ENCODE assay signal across 7 cellular contexts in genomic region chr2:160652236-160652635, GRCh38.
DNase-seq lines count a peak whose midpoint lies in the region; ATAC-seq lines count a peak whose summit lies in the region.

No MANE protein-coding gene starts in this region.

- H3K27me3 Mint-ChIP-seq in activated CD4-positive, alpha-beta T cell treated with anti-CD3 and anti-CD28 coated beads, Interleukin-2, amount 10 ng/mL, durations not matched to agents 7 days and 5 days, result peaks cover 5% of the 10 kb centered on the region

- peak; percentile 84 for DNase-seq in activated CD4-positive, alpha-beta T cell treated with anti-CD3 and anti-CD28 coated beads, Interleukin-2, amount 10 ng/mL, durations not matched to agents 7 days and 5 days
- DNase-seq in stimulated activated CD4-positive, alpha-beta T cell treated with anti-CD3 and anti-CD28 coated beads, TNF-alpha, amount 100 ng/mL, for 4 hours (ENCODE audit: low read depth in 3 of 3), result peak; percentile 11 to 26 (median 21)
- no peak for DNase-seq in T1000 (lab: John Stamatoyannopoulos, UW)

- no peak overlapping the region for H3K4me3 Mint-ChIP-seq in activated CD4-positive, alpha-beta T cell treated with anti-CD3 and anti-CD28 coated beads, Interleukin-2, amount 10 ng/mL, durations not matched to agents 7 days and 5 days

- CTCF ChIA-PET in activated CD4-positive, alpha-beta T cell treated with anti-CD3 and anti-CD28 coated beads, Interleukin-2, amount 10 ng/mL, durations not matched to agents 7 days and 5 days (lab: Charles Lee), result no interaction called here

- POLR2A ChIA-PET in activated CD4-positive, alpha-beta T cell treated with anti-CD3 and anti-CD28 coated beads, Interleukin-2, amount 10 ng/mL, durations not matched to agents 7 days and 5 days (lab: Charles Lee), result no interaction called here

- no peaks in the 10 kb centered on the region for H3K36me3 Mint-ChIP-seq in activated CD4-positive, alpha-beta T cell treated with anti-CD3 and anti-CD28 coated beads, Interleukin-2, amount 10 ng/mL, durations not matched to agents 7 days and 5 days (ENCODE audit: low read depth)

- peaks cover 27% of the 10 kb centered on the region for H3K4me1 Mint-ChIP-seq in activated CD4-positive, alpha-beta T cell treated with anti-CD3 and anti-CD28 coated beads, Interleukin-2, amount 10 ng/mL, durations not matched to agents 7 days and 5 days

- ATAC-seq in HG03175 (IDR thresholded peaks at IDR 0.05; ENCODE audit: unreplicated experiment) (peak; percentile 79), esophagus mucosa (peak; percentile 77), GM19328 (IDR thresholded peaks at IDR 0.05; ENCODE audit: unreplicated experiment) (no peak), GM21528 (IDR thresholded peaks at IDR 0.05; ENCODE audit: low FRiP score, unreplicated experiment) (no peak)

- peak overlapping the region; percentile 47 for H3K27ac Mint-ChIP-seq in activated CD4-positive, alpha-beta T cell treated with anti-CD3 and anti-CD28 coated beads, Interleukin-2, amount 10 ng/mL, durations not matched to agents 7 days and 5 days

- no peaks in the 10 kb centered on the region for H3K9me3 Mint-ChIP-seq in activated CD4-positive, alpha-beta T cell treated with anti-CD3 and anti-CD28 coated beads, Interleukin-2, amount 10 ng/mL, durations not matched to agents 7 days and 5 days

Comparison
In these comparisons a context has a peak if more than half of its experiments do, and no peak if none do; other contexts are left out.
1. ATAC-seq: peak in HG03175 (single experiment) and esophagus mucosa (single experiment); none in GM19328 (single experiment) and GM21528 (single experiment).